ENCODE assay signal across 9 cellular contexts in genomic region chr6:90233994-90234393, GRCh38.
DNase-seq lines count a peak whose midpoint lies in the region; ATAC-seq lines count a peak whose summit lies in the region.
"Had no signal": no experiment of that assay in that cellular context is flagged by ENCODE, and none has a peak within 500 bp of the region (broad histone marks: within the 10 kb centered on the region; RNA-seq: fewer than 3 reads in every experiment).

No MANE protein-coding gene starts in this region.

- no peaks in the 10 kb centered on the region for H3K36me3 ChIP-seq in aorta (ENCODE audit: control insufficient read depth in 1 of 2, insufficient read depth in 2 of 2, low read length in 1 of 2)

- ATAC-seq in aorta (ENCODE audit: low FRiP score): peak; percentile 20
- ATAC-seq in HG03095 (IDR thresholded peaks at IDR 0.05; ENCODE audit: unreplicated experiment): no peak
- ATAC-seq in HG03025 (IDR thresholded peaks at IDR 0.05; ENCODE audit: low FRiP score, unreplicated experiment): no peak
- ATAC-seq in GM21367 (IDR thresholded peaks at IDR 0.05; ENCODE audit: unreplicated experiment): no peak
- ATAC-seq: right cardiac atrium had no signal

- no peaks in the 10 kb centered on the region for H3K9me3 ChIP-seq in aorta (ENCODE audit: control insufficient read depth, low read length)

- intact Hi-C loops in aorta (cut with DNase I): no loop called here

- peak; percentile 74 for DNase-seq in activated CD4-positive, alpha-beta T cell treated with anti-CD3 and anti-CD28 coated beads, Interleukin-2, amount 50 U/mL, for 1 hour
- DNase-seq in activated naive CD4-positive, alpha-beta T cell treated with Interleukin-2 at 50 U/mL for 16 hours: peak; percentile 71
- peak; percentile 85 for DNase-seq in stimulated activated CD4-positive, alpha-beta T cell treated with anti-CD3 and anti-CD28 coated beads, Interleukin-1b, Interleukin-23, amount 100 ng/mL, for 48 hours
- DNase-seq in aorta: no peak
- DNase-seq: head of caudate nucleus, right cardiac atrium had no signal

- peaks cover 3 to 10% of the 10 kb centered on the region in 2 donors for H3K4me1 ChIP-seq in aorta (ENCODE audit: control insufficient read depth in 1 of 2, insufficient read depth in 2 of 2, low read length in 2 of 2)

- WGBS in aorta, 2 donors: 93% methylated on average over 6 of the region's 6 CpGs

- H3K4me3 ChIP-seq in aorta (ENCODE audit: low read length in 2 of 2): no peak overlapping the region

- no peaks in the 10 kb centered on the region for H3K27me3 ChIP-seq in aorta (ENCODE audit: control insufficient read depth in 1 of 2, insufficient read depth in 2 of 2, low read length in 1 of 2)

- H3K27ac ChIP-seq in aorta (ENCODE audit: low read depth in 1 of 2, low read length in 2 of 2): no peak overlapping the region

Comparison
In these comparisons a context has a peak if more than half of its experiments do, and no peak if none do; other contexts are left out.
1. DNase-seq: peak in activated CD4-positive, alpha-beta T cell treated with anti-CD3 and anti-CD28 coated beads, Interleukin-2, amount 50 U/mL, for 1 hour (single experiment), activated naive CD4-positive, alpha-beta T cell treated with Interleukin-2 at 50 U/mL for 16 hours (single experiment) and stimulated activated CD4-positive, alpha-beta T cell treated with anti-CD3 and anti-CD28 coated beads, Interleukin-1b, Interleukin-23, amount 100 ng/mL, for 48 hours (single experiment); none in aorta (0 of 2).